8 cellular contexts compared by ENCODE assay signal in genomic region chr5:178626484-178627258, GRCh38. TPM values are rescaled to one million over a fixed set of nuclear protein-coding genes. Genes with fewer than 3 reads are reported as not detected.
DNase-seq lines count a peak whose midpoint lies in the region; ATAC-seq and TF ChIP-seq lines count a peak whose summit lies in the region.

Gene CLK4, minus strand, starts transcription at chr5:178627050. Its CDS starts 3,634 bp downstream, at chr5:178623416.

- TF ChIP-seq CTCF in NB4 (IDR thresholded peaks at IDR 0.05; ENCODE audit: low read depth, low read length) (no peak), SK-N-SH (IDR thresholded peaks at IDR 0.05) (no peak), suprapubic skin (IDR thresholded peaks at IDR 0.05) (no peak)

- TF ChIP-seq POLR2A in NB4 (IDR thresholded peaks at IDR 0.05; ENCODE audit: extremely low read depth, insufficient read length), result peak; percentile 90
- peak; percentile 39 to 81 for TF ChIP-seq POLR2A in suprapubic skin (IDR thresholded peaks at IDR 0.05)

- peak within 1 kb of the TSS; percentile 89 for H2AFZ ChIP-seq in SK-N-SH (ENCODE audit: low read depth)

- CTCF ChIA-PET in SK-N-SH (lab: Yijun Ruan, JAX), result interaction anchor here (0.8 to 1.1 kb wide), 2 partner anchors 8 to 11 kb away, joined by 3 read pairs; no protein-coding TSS in a partner anchor

- TF ChIP-seq EP300 in SK-N-SH (IDR thresholded peaks at IDR 0.05; ENCODE audit: borderline replicate concordance in 1 of 2, low read depth in 1 of 2, low read length in 1 of 2), result no peak
- TF ChIP-seq EP300 in suprapubic skin (IDR thresholded peaks at IDR 0.05), result no peak

- peaks cover 6% of the 10 kb centered on the region for H3F3A ChIP-seq in SK-N-SH (replicated peaks; ENCODE audit: insufficient read depth)

- POLR2A ChIA-PET in SK-N-SH (lab: Yijun Ruan, JAX), result interaction anchor here (1.6 kb wide), 1 partner anchor 394 kb away, joined by 4 read pairs; the partner anchor contains the start of gene PHYKPL

- H3K9ac ChIP-seq in SK-N-SH, result peak within 1 kb of the TSS; percentile 80

- ATAC-seq in HG02571 (IDR thresholded peaks at IDR 0.05; ENCODE audit: unreplicated experiment), result peak; percentile 86

- H3K79me2 ChIP-seq in SK-N-SH (ENCODE audit: insufficient read depth), result peaks cover 49% of the 10 kb centered on the region

- H4K20me1 ChIP-seq in SK-N-SH (ENCODE audit: insufficient read depth), result peaks cover 23% of the 10 kb centered on the region; the same call in 1 of the 2 replicates

- DNase-seq in NB4 (ENCODE audit: low read depth) (peak; percentile 94), SK-N-SH (peak; percentile 97), globus pallidus (ENCODE audit: low spot score) (peak; percentile 89), occipital lobe (lab: John Stamatoyannopoulos, UW) (peak; percentile 90), suprapubic skin (ENCODE audit: low spot score in 2 of 2) (peak; percentile 97)
- DNase-seq in activated naive CD4-positive, alpha-beta T cell treated with anti-CD3 and anti-CD28 coated beads, Interleukin-2, amount 50 U/mL, for 16 hours, result peak; percentile 97

- no peaks in the 10 kb centered on the region for H3K27me3 ChIP-seq in SK-N-SH (ENCODE audit: insufficient read depth)
- H3K27me3 ChIP-seq in suprapubic skin, result no peaks in the 10 kb centered on the region

- H3K4me2 ChIP-seq in SK-N-SH, result peak within 1 kb of the TSS; percentile 83

- 0% methylated on average over 2 of the region's 79 CpGs for WGBS in SK-N-SH (ENCODE audit: low lambda C conversion rate)
- no CpG with 5 or more reads among the region's 79 CpGs for WGBS in suprapubic skin

- H3K9me3 ChIP-seq in SK-N-SH (no peaks in the 10 kb centered on the region), suprapubic skin (no peaks in the 10 kb centered on the region)

- H3K4me3 ChIP-seq in GM08714 (ENCODE audit: low read length) (peak within 1 kb of the TSS; percentile 91), NB4 (ENCODE audit: low read depth, low read length) (peak within 1 kb of the TSS; percentile 95), SK-N-SH (ENCODE audit: low read depth in 2 of 2, low read length in 1 of 2) (peak within 1 kb of the TSS; percentile 83 to 97), suprapubic skin (peak within 1 kb of the TSS; percentile 89)

- no peak for TF ChIP-seq RAD21 in SK-N-SH (IDR thresholded peaks at IDR 0.05; ENCODE audit: low read length)

- H3K36me3 ChIP-seq in SK-N-SH (replicated peaks in 1 of 2; ENCODE audit: control insufficient read depth in 1 of 2, insufficient read depth in 2 of 2, low read length in 1 of 2), result peaks cover 16 to 18% of the 10 kb centered on the region in 2 experiments
- peaks cover 16% of the 10 kb centered on the region for H3K36me3 ChIP-seq in suprapubic skin

- no peaks in the 10 kb centered on the region for H3K9me2 ChIP-seq in SK-N-SH

- H3K4me1 ChIP-seq in SK-N-SH (ENCODE audit: control insufficient read depth in 1 of 2, insufficient read depth in 2 of 2, low read depth in 1 of 2, low read length in 1 of 2) (peaks cover 5 to 6% of the 10 kb centered on the region in 2 experiments; a peak in 2 of 4 replicates), suprapubic skin (peaks cover 38% of the 10 kb centered on the region)

- H3K27ac ChIP-seq in SK-N-SH (ENCODE audit: low read depth in 2 of 2, low read length in 1 of 2) (peak within 1 kb of the TSS; percentile 77 to 92), suprapubic skin (peak within 1 kb of the TSS; percentile 97)

TF ChIP-seq in SK-N-SH, 30 proteins besides CTCF, POLR2A, EP300 and RAD21 (continues in another document):
- TF ChIP-seq TAF1 (IDR thresholded peaks at IDR 0.05; ENCODE audit: borderline replicate concordance, low read depth, low read length), result peak; percentile 79
- peak; percentile 10; the same call in 1 of the 2 replicates for TF ChIP-seq NFIC (IDR thresholded peaks at IDR 0.05; ENCODE audit: borderline replicate concordance)
- peak; percentile 70 for TF ChIP-seq USF2 (IDR thresholded peaks at IDR 0.05; ENCODE audit: borderline replicate concordance, low read depth, low read length)
- TF ChIP-seq NRF1 (IDR thresholded peaks at IDR 0.05; ENCODE audit: low read depth, low read length), result peak; percentile 74
- 0 out of 2 replicates have a peak, but pooled peaks have one; percentile 14 for TF ChIP-seq FOXJ3 (CRISPR knock-in tag; IDR thresholded peaks at IDR 0.05)
- TF ChIP-seq FOXM1 (IDR thresholded peaks at IDR 0.05; ENCODE audit: low read depth), result 0 out of 2 replicates have a peak, but pooled peaks have one; percentile 32
- no peak for TF ChIP-seq RCOR1 (IDR thresholded peaks at IDR 0.05; ENCODE audit: low read length)
- TF ChIP-seq MEF2A (IDR thresholded peaks at IDR 0.05; ENCODE audit: borderline replicate concordance, low read depth), result no peak
- TF ChIP-seq POLR2AphosphoS5 (IDR thresholded peaks at IDR 0.05; ENCODE audit: low read depth, low read length), result peak; percentile 75
- TF ChIP-seq RXRA (IDR thresholded peaks at IDR 0.05; ENCODE audit: borderline replicate concordance, low read depth), result 0 out of 2 replicates have a peak, but pooled peaks have one; percentile 36
- peak; percentile 60; the same call in 1 of the 2 replicates for TF ChIP-seq MAX (IDR thresholded peaks at IDR 0.05; ENCODE audit: low read depth)
- peak; percentile 85 for TF ChIP-seq USF1 (IDR thresholded peaks at IDR 0.05; ENCODE audit: borderline replicate concordance, low read depth)
- peak; percentile 39; the same call in 1 of the 2 replicates for TF ChIP-seq MXI1 (IDR thresholded peaks at IDR 0.05; ENCODE audit: low read depth, low read length)
- peak; percentile 90 for TF ChIP-seq YY1 (IDR thresholded peaks at IDR 0.05; ENCODE audit: low read depth)
- TF ChIP-seq SIN3A (IDR thresholded peaks at IDR 0.05; ENCODE audit: borderline replicate concordance, low read depth, low read length), result peak; percentile 81
- TF ChIP-seq TEAD4 (IDR thresholded peaks at IDR 0.05; ENCODE audit: borderline replicate concordance, insufficient read depth), result no peak
- TF ChIP-seq IRF3 (IDR thresholded peaks at IDR 0.05; ENCODE audit: low read depth, low read length), result no peak
- TF ChIP-seq PBX3 (IDR thresholded peaks at IDR 0.05), result peak; percentile 23; the same call in 1 of the 2 replicates

RNA-seq across cellular contexts. Expression of gene CLK4, which starts in this region (rescaled TPM):
- 7.5 and 10.1 TPM in 2 replicates for polyA plus RNA-seq in SK-N-SH (2012; rRNA removed)
- polyA plus RNA-seq in SK-N-SH (2012; cell fraction: cytosol; rRNA removed), result 4.6 and 5.3 TPM in 2 replicates
- polyA plus RNA-seq in SK-N-SH (2012; cell fraction: nucleus; rRNA removed), result 19.8 and 43.7 TPM in 2 replicates
- total RNA-seq in occipital lobe (72.4 TPM), suprapubic skin (10 to 100 TPM; 15.5 to 77.3 (median 34.1) TPM)

Comparison
In these comparisons a context has a peak if more than half of its experiments do, and no peak if none do; other contexts are left out.
1. Peak in every context shown above with its lines: DNase-seq, ATAC-seq, H3K4me3 ChIP-seq and H3K27ac ChIP-seq.